Comparison of ENCODE assay signal across 8 cellular contexts in the genomic region with DNA sequence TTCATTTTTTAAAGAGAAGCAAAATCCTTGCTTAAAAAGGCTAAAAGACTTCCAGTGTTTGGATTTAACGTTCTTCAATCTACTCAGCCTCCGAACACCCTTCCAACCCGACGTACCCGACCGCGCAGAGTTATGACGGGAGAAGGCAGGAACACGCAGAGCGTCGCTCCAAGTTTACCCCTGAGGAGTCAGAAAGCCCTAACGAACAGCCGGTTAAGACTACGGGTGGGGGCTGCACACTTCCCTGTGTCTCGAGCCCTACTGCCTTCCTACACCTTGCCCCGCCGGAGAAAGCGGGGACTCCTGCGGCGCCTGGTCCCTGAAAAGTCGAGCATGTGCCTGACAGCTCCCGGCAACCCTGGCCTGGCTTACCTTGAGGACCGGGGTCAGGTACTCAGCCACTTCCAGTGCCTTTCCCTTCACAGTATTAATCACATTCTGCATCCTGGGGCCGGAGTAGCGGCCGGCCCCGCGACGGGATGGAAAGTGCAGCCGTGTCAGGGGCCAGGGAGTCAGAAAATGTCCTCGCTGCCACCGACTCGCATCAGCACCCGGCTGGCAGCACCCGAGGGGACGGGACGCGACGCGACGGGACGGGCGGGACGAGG. TPM values are rescaled to one million over a fixed set of nuclear protein-coding genes. Genes with fewer than 3 reads are reported as not detected.
DNase-seq lines count a peak whose midpoint lies in the region; ATAC-seq, FAIRE-seq and TF ChIP-seq lines count a peak whose summit lies in the region.

No MANE protein-coding gene starts in this region.

- peak overlapping the region; percentile 27 for H2BK5ac ChIP-seq in neuronal stem cell (ENCODE audit: low read length)

- BruUV-seq in Panc1 (replicated peaks; lab: Mats Ljungman, UMichigan), result no TSS peak

- H3K36me3 ChIP-seq in Panc1 (ENCODE audit: control insufficient read depth, insufficient read depth, low read length), result peaks cover 7% of the 10 kb centered on the region; the same call in 1 of the 2 replicates
- H3K36me3 ChIP-seq in neuronal stem cell (replicated peaks in 1 of 2; ENCODE audit: control insufficient read depth in 2 of 2, insufficient read depth in 2 of 2, low read length in 2 of 2), result peaks cover 0 to 38% of the 10 kb centered on the region in 2 donors
- peaks cover 0 to 3% (median 0%) of the 10 kb centered on the region in 5 donors for H3K36me3 ChIP-seq in subcutaneous abdominal adipose tissue (ENCODE audit: control insufficient read depth in 5 of 5, insufficient read depth in 5 of 5, low read length in 5 of 5)

- H3K4ac ChIP-seq in neuronal stem cell (ENCODE audit: low read length), result no peak overlapping the region

- peak overlapping the region; percentile 97 for H2AFZ ChIP-seq in neuronal stem cell (ENCODE audit: low read length)

- intact Hi-C loops in Panc1 (cut with micrococcal nuclease; ENCODE audit: unreplicated experiment), result no loop called here

- H2AK5ac ChIP-seq in neuronal stem cell (ENCODE audit: low read depth, low read length), result peak overlapping the region; percentile 46

- H2BK120ac ChIP-seq in neuronal stem cell (ENCODE audit: low read depth, low read length), result no peak overlapping the region

- no peak overlapping the region for H2BK12ac ChIP-seq in neuronal stem cell (ENCODE audit: low read length)

- H3K23ac ChIP-seq in neuronal stem cell (ENCODE audit: low read depth, low read length, poor library complexity), result peak overlapping the region; percentile 93

- peak overlapping the region; percentile 75 for H3K14ac ChIP-seq in neuronal stem cell (ENCODE audit: low read length)

- H2BK15ac ChIP-seq in neuronal stem cell (ENCODE audit: low read length), result peak overlapping the region; percentile 85

- in situ Hi-C loops in Panc1 (cut with HindIII; ENCODE audit: low pct_unique_long_range_greater_than_20kb, low sequenced_read_pairs), result no loop called here

- H3K18ac ChIP-seq in neuronal stem cell (ENCODE audit: low read length), result peak overlapping the region; percentile 96

- H3K9ac ChIP-seq in neuronal stem cell (ENCODE audit: low read depth, low read length, poor library complexity) (peak overlapping the region; percentile 98), subcutaneous abdominal adipose tissue (ENCODE audit: low read length in 5 of 5) (peak overlapping the region; percentile 83 to 96 (median 93))

- no peaks in the 10 kb centered on the region for H3K27me3 ChIP-seq in Panc1 (ENCODE audit: control insufficient read depth, insufficient read depth, low read length)
- H3K27me3 ChIP-seq in neuronal stem cell (ENCODE audit: control insufficient read depth in 3 of 3, insufficient read depth in 3 of 3, low read depth in 1 of 3, low read length in 3 of 3), result no peaks in the 10 kb centered on the region
- no peaks in the 10 kb centered on the region for H3K27me3 ChIP-seq in subcutaneous abdominal adipose tissue (ENCODE audit: control insufficient read depth in 5 of 5, insufficient read depth in 4 of 5, low read length in 5 of 5)

- H4K8ac ChIP-seq in neuronal stem cell (ENCODE audit: low read depth, low read length), result no peak overlapping the region

- POLR2A ChIA-PET in Panc1 (lab: Charles Lee), result no interaction called here

- CTCF ChIA-PET in Panc1 (lab: Charles Lee), result no interaction called here

- H3K4me3 ChIP-seq in Panc1 (ENCODE audit: low read depth in 2 of 2, low read length in 2 of 2) (peak overlapping the region; percentile 95 to 99), foreskin fibroblast (ENCODE audit: low read depth in 1 of 2, low read length in 2 of 2) (peak overlapping the region; percentile 88 to 94), neuronal stem cell (ENCODE audit: low read length in 2 of 2) (peak overlapping the region; percentile 83 to 96), subcutaneous abdominal adipose tissue (ENCODE audit: low read depth in 1 of 5, low read length in 5 of 5) (peak overlapping the region; percentile 88 to 100 (median 93))

- peak overlapping the region; percentile 80 for H3K4me2 ChIP-seq in neuronal stem cell (ENCODE audit: insufficient read depth, low read length, poor library complexity, severe bottlenecking)

- H4K91ac ChIP-seq in neuronal stem cell (ENCODE audit: low read depth, low read length, poor library complexity), result no peak overlapping the region

- peaks cover 2% of the 10 kb centered on the region for H3K79me1 ChIP-seq in neuronal stem cell (ENCODE audit: low read depth, low read length)

- H3K4me1 ChIP-seq in Panc1 (ENCODE audit: control insufficient read depth, insufficient read depth, low read length) (peaks cover 18% of the 10 kb centered on the region; the same call in 1 of the 2 replicates), neuronal stem cell (ENCODE audit: control insufficient read depth in 2 of 2, insufficient read depth in 1 of 2, low read depth in 1 of 2, low read length in 2 of 2) (peaks cover 0 to 11% of the 10 kb centered on the region in 2 donors), subcutaneous abdominal adipose tissue (ENCODE audit: control insufficient read depth in 5 of 5, insufficient read depth in 5 of 5, low read length in 5 of 5) (peaks cover 13 to 45% (median 27%) of the 10 kb centered on the region in 5 donors)

- peak; percentile 47 for ATAC-seq in GM21390 (IDR thresholded peaks at IDR 0.05; ENCODE audit: unreplicated experiment)
- peak; percentile 84 for ATAC-seq in Panc1

- peak; percentile 20 for FAIRE-seq in HTR-8/SVneo (lab: Jason Lieb, UNC)

- H3K27ac ChIP-seq in Panc1 (ENCODE audit: low read length), result peak overlapping the region; percentile 97
- H3K27ac ChIP-seq in neuronal stem cell (replicated peaks; ENCODE audit: low read length), result peak overlapping the region; percentile 81
- peak overlapping the region; percentile 97 for H3K27ac ChIP-seq in subcutaneous abdominal adipose tissue (ENCODE audit: low read depth, low read length)

- DNase-seq in DMS53 (lab: John Stamatoyannopoulos, UW), result peak; percentile 85
- DNase-seq in HTR-8/SVneo (ENCODE audit: insufficient read length, low spot score), result peak; percentile 62
- peak; percentile 51 for DNase-seq in Panc1 (ENCODE audit: low read depth, low spot score)
- peak; percentile 51 for DNase-seq in activated T-helper 9 cell treated with anti-CD3 and anti-CD28 coated beads, Interleukin-2, amount 50 U/mL, for 16 hours (ENCODE audit: low read depth)
- DNase-seq in foreskin fibroblast, result peak; percentile 82 to 90
- DNase-seq in neuronal stem cell (ENCODE audit: low spot score), result peak; percentile 56

- H3K9me3 ChIP-seq in Panc1 (ENCODE audit: control insufficient read depth, insufficient read depth, low read depth, low read length) (no peaks in the 10 kb centered on the region), neuronal stem cell (replicated peaks in 1 of 2; ENCODE audit: control insufficient read depth in 2 of 2, insufficient read depth in 1 of 2, low read depth in 1 of 2, low read length in 2 of 2) (no peaks in the 10 kb centered on the region), subcutaneous abdominal adipose tissue (ENCODE audit: control insufficient read depth in 5 of 5, low read length in 5 of 5) (no peaks in the 10 kb centered on the region)

- no peak for TF ChIP-seq CTCF in Panc1 (IDR thresholded peaks at IDR 0.05)
- no peak for TF ChIP-seq CTCF in foreskin fibroblast (IDR thresholded peaks at IDR 0.05; ENCODE audit: low read depth, low read length)

- no CpG with 5 or more reads among the region's 44 CpGs for WGBS in neuronal stem cell (ENCODE audit: extremely low coverage in 2 of 2, insufficient read length in 2 of 2, insufficient replicate concordance in 1 of 2), 2 donors

RNA-seq across cellular contexts. Expression of gene ATG3, which starts 0.6 kb away (rescaled TPM):
- 75.1 TPM for total RNA-seq in Panc1 (2021; ENCODE audit: unreplicated experiment)
- 60.0 TPM for polyA plus RNA-seq in Panc1 (2012; ENCODE audit: insufficient read length)
- polyA plus RNA-seq in neuronal stem cell (2013, experiment 1 of 2), result 38.8 TPM
- 38.7 TPM for polyA plus RNA-seq in neuronal stem cell (2013, experiment 2 of 2)

RNA-seq across cellular contexts. Expression of gene SLC35A5, which starts 0.7 kb away (rescaled TPM):
- 37.8 TPM for total RNA-seq in Panc1 (2021; ENCODE audit: unreplicated experiment)
- polyA plus RNA-seq in Panc1 (2012; ENCODE audit: insufficient read length), result 21.8 TPM
- 27.2 TPM for polyA plus RNA-seq in neuronal stem cell (2013, experiment 1 of 2)
- polyA plus RNA-seq in neuronal stem cell (2013, experiment 2 of 2), result 26.2 TPM

Comparison
In these comparisons a context has a peak if more than half of its experiments do, and no peak if none do; other contexts are left out.
1. Peak in every context shown above with its lines: DNase-seq, ATAC-seq, H3K4me3 ChIP-seq and H3K27ac ChIP-seq.